13 cellular contexts compared by ENCODE assay signal in genomic region chr7:125355899-125356298, GRCh38.
A peak's percentile ranks its signal among the peaks of the same experiment; 100 is the strongest.
DNase-seq lines count a peak whose midpoint lies in the region; ATAC-seq and TF ChIP-seq lines count a peak whose summit lies in the region.
"Had no signal": no experiment of that assay in that cellular context is flagged by ENCODE, and none has a peak within 500 bp of the region (broad histone marks: within the 10 kb centered on the region; RNA-seq: fewer than 3 reads in every experiment).

No MANE protein-coding gene starts in this region.

- POLR2A ChIA-PET in SK-N-SH (lab: Yijun Ruan, JAX) (no interaction called here), Caco-2 (lab: Charles Lee) (no interaction called here)

- TF ChIP-seq CTCF in SK-N-SH (IDR thresholded peaks at IDR 0.05) (no peak), Caco-2 (IDR thresholded peaks at IDR 0.05; ENCODE audit: insufficient read depth in 1 of 2, low read depth in 1 of 2, low read length in 1 of 2, severe bottlenecking in 1 of 2, unreplicated experiment in 1 of 2) (no peak)

- H3K36me3 ChIP-seq in SK-N-SH (replicated peaks in 1 of 2; ENCODE audit: control insufficient read depth in 1 of 2, insufficient read depth in 2 of 2, low read length in 1 of 2) = no peaks in the 10 kb centered on the region
- no peaks in the 10 kb centered on the region for H3K36me3 ChIP-seq in Caco-2 (ENCODE audit: control insufficient read depth, insufficient read depth, low read length)
- H3K36me3 ChIP-seq: spleen had no signal

- no peaks in the 10 kb centered on the region for H3F3A ChIP-seq in SK-N-SH (replicated peaks; ENCODE audit: insufficient read depth)

- H3K79me2 ChIP-seq in SK-N-SH (ENCODE audit: insufficient read depth) = no peaks in the 10 kb centered on the region

- no peaks in the 10 kb centered on the region for H3K9me2 ChIP-seq in SK-N-SH

- no TSS peak for BruUV-seq in Caco-2 (replicated peaks; lab: Mats Ljungman, UMichigan)

- no peaks in the 10 kb centered on the region for H4K20me1 ChIP-seq in SK-N-SH (ENCODE audit: insufficient read depth)

- H3K27me3 ChIP-seq in SK-N-SH (ENCODE audit: insufficient read depth) (no peaks in the 10 kb centered on the region), Caco-2 (replicated peaks; ENCODE audit: control insufficient read depth, insufficient read depth, low read length) (no peaks in the 10 kb centered on the region)
- H3K27me3 ChIP-seq: spleen had no signal

- WGBS in SK-N-SH (ENCODE audit: low lambda C conversion rate) = 38% methylated on average over 6 of the region's 6 CpGs

- H2AFZ ChIP-seq in SK-N-SH (ENCODE audit: low read depth) = 0 out of 2 replicates have a peak overlapping the region, but pooled peaks have one; percentile 49

- H3K4me1 Mint-ChIP-seq in stimulated activated memory B cell treated with anti-CD40 and anti-IgM and Interleukin-4, amounts not matched to agents 10 μg/mL and 1 μg/mL and 100 μg/mL, for 72 hours = peaks cover 7% of the 10 kb centered on the region
- H3K4me1 Mint-ChIP-seq in Caco-2 (ENCODE audit: low read depth, unreplicated experiment) = no peaks in the 10 kb centered on the region
- H3K4me1 Mint-ChIP-seq: central memory CD8-positive, alpha-beta T cell had no signal

- H3K4me2 ChIP-seq in SK-N-SH = no peak overlapping the region

- H3K27ac Mint-ChIP-seq in stimulated activated memory B cell treated with anti-CD40 and anti-IgM and Interleukin-4, amounts not matched to agents 10 μg/mL and 1 μg/mL and 100 μg/mL, for 72 hours = no peak overlapping the region
- no peak overlapping the region for H3K27ac Mint-ChIP-seq in Caco-2 (ENCODE audit: unreplicated experiment)

- no peaks in the 10 kb centered on the region for H3K36me3 Mint-ChIP-seq in stimulated activated memory B cell treated with anti-CD40 and anti-IgM and Interleukin-4, amounts not matched to agents 10 μg/mL and 1 μg/mL and 100 μg/mL, for 72 hours
- no peaks in the 10 kb centered on the region for H3K36me3 Mint-ChIP-seq in Caco-2 (ENCODE audit: insufficient read depth, unreplicated experiment)

- CTCF ChIA-PET in SK-N-SH (lab: Yijun Ruan, JAX) = no interaction called here
- CTCF ChIA-PET in Caco-2 (lab: Charles Lee) = no interaction called here

- H3K9ac ChIP-seq in SK-N-SH = no peak overlapping the region

- H3K4me3 Mint-ChIP-seq in stimulated activated memory B cell treated with anti-CD40 and anti-IgM and Interleukin-4, amounts not matched to agents 10 μg/mL and 1 μg/mL and 100 μg/mL, for 72 hours = no peak overlapping the region
- H3K4me3 Mint-ChIP-seq in Caco-2 (ENCODE audit: unreplicated experiment) = no peak overlapping the region
- H3K4me3 Mint-ChIP-seq: central memory CD8-positive, alpha-beta T cell had no signal

- no peaks in the 10 kb centered on the region for H3K27me3 Mint-ChIP-seq in stimulated activated memory B cell treated with anti-CD40 and anti-IgM and Interleukin-4, amounts not matched to agents 10 μg/mL and 1 μg/mL and 100 μg/mL, for 72 hours
- no peaks in the 10 kb centered on the region for H3K27me3 Mint-ChIP-seq in Caco-2 (ENCODE audit: insufficient read depth, unreplicated experiment)
- H3K27me3 Mint-ChIP-seq: central memory CD8-positive, alpha-beta T cell had no signal

- H3K4me1 ChIP-seq in SK-N-SH (ENCODE audit: control insufficient read depth in 1 of 2, insufficient read depth in 2 of 2, low read depth in 1 of 2, low read length in 1 of 2) (peaks cover 0 to 4% of the 10 kb centered on the region in 2 experiments; a peak in 1 of 4 replicates), Caco-2 (no peaks in the 10 kb centered on the region)
- H3K4me1 ChIP-seq: spleen had no signal

- no peak for TF ChIP-seq RAD21 in SK-N-SH (IDR thresholded peaks at IDR 0.05; ENCODE audit: low read length)

- H3K27ac ChIP-seq in SK-N-SH (ENCODE audit: low read depth in 2 of 2, low read length in 1 of 2) = no peak overlapping the region
- H3K27ac ChIP-seq: spleen had no signal

- intact Hi-C loops in Caco-2 (cut with micrococcal nuclease; ENCODE audit: unreplicated experiment) = no loop called here

- TF ChIP-seq EP300 in SK-N-SH (IDR thresholded peaks at IDR 0.05; ENCODE audit: borderline replicate concordance in 1 of 2, low read depth in 1 of 2, low read length in 1 of 2) = no peak

- DNase-seq in SK-N-SH = no peak
- peak; percentile 6 for DNase-seq in UCSD-AML1 (lab: John Stamatoyannopoulos, UW; ENCODE audit: unreplicated experiment)
- no peak for DNase-seq in NCI-H146 (lab: John Stamatoyannopoulos, UW)
- DNase-seq in Caco-2 = no peak
- DNase-seq: 8988T; activated CD4-positive, alpha-beta T cell treated with anti-CD3 and anti-CD28 coated beads for 4 hours; NCI-H1436 treated with DMSO at 0.1 percent for 48 hours; spleen had no signal

- peaks cover 5% of the 10 kb centered on the region for H3K9me3 Mint-ChIP-seq in stimulated activated memory B cell treated with anti-CD40 and anti-IgM and Interleukin-4, amounts not matched to agents 10 μg/mL and 1 μg/mL and 100 μg/mL, for 72 hours
- no peaks in the 10 kb centered on the region for H3K9me3 Mint-ChIP-seq in Caco-2 (ENCODE audit: unreplicated experiment)

- ATAC-seq in SK-N-SH treated with all-trans-retinoic acid at 6 μM for 48 hours (no peak), HG03196 (IDR thresholded peaks at IDR 0.05; ENCODE audit: unreplicated experiment) (peak; percentile 53), HG03139 (IDR thresholded peaks at IDR 0.05; ENCODE audit: unreplicated experiment) (no peak)
- peak; percentile 82 for ATAC-seq in stimulated activated memory B cell treated with anti-CD40 and anti-IgM and Interleukin-4, amounts not matched to agents 10 μg/mL and 1 μg/mL and 100 μg/mL, for 72 hours

- H3K9me3 ChIP-seq in SK-N-SH (no peaks in the 10 kb centered on the region), Caco-2 (no peaks in the 10 kb centered on the region; the same call in 1 of the 2 replicates)

- H3K4me3 ChIP-seq in SK-N-SH (ENCODE audit: low read depth in 2 of 2, low read length in 1 of 2) (no peak overlapping the region), Caco-2 (ENCODE audit: low read depth, low read length) (no peak overlapping the region)
- H3K4me3 ChIP-seq: spleen had no signal

TF ChIP-seq in SK-N-SH, 30 proteins besides CTCF, POLR2A, EP300 and RAD21 (continues in another document):
- TF ChIP-seq NFIC (IDR thresholded peaks at IDR 0.05; ENCODE audit: borderline replicate concordance) (no peak), REST (IDR thresholded peaks at IDR 0.05; ENCODE audit: low read depth, low read length) (no peak), TEAD4 (IDR thresholded peaks at IDR 0.05; ENCODE audit: borderline replicate concordance, insufficient read depth) (no peak)

TF ChIP-seq in SK-N-SH treated with all-trans-retinoic acid at 6 μM for 48 hours, 23 proteins besides CTCF, POLR2A, EP300 and RAD21 (continues in another document):
- TF ChIP-seq CREB5 (CRISPR knock-in tag; IDR thresholded peaks at IDR 0.05; ENCODE audit: low read depth) = no peak
- TF ChIP-seq PPARA (CRISPR knock-in tag; IDR thresholded peaks at IDR 0.05; ENCODE audit: borderline replicate concordance) = no peak
- no peak for TF ChIP-seq SNAI2 (CRISPR knock-in tag; IDR thresholded peaks at IDR 0.05)
- no peak for TF ChIP-seq ESRRG (CRISPR knock-in tag; IDR thresholded peaks at IDR 0.05)
- no peak for TF ChIP-seq TCF4 (CRISPR knock-in tag; IDR thresholded peaks at IDR 0.05; ENCODE audit: borderline replicate concordance)
- TF ChIP-seq POU6F1 (CRISPR knock-in tag; IDR thresholded peaks at IDR 0.05; ENCODE audit: borderline replicate concordance, low read depth) = no peak
- TF ChIP-seq BACH2 (CRISPR knock-in tag; IDR thresholded peaks at IDR 0.05; ENCODE audit: borderline replicate concordance) = no peak
- no peak for TF ChIP-seq PATZ1 (CRISPR knock-in tag; IDR thresholded peaks at IDR 0.05; ENCODE audit: borderline replicate concordance)
- no peak for TF ChIP-seq ZNF8 (CRISPR knock-in tag; IDR thresholded peaks at IDR 0.05)
- no peak for TF ChIP-seq RARB (CRISPR knock-in tag; IDR thresholded peaks at IDR 0.05)
- no peak for TF ChIP-seq ZNF565 (CRISPR knock-in tag; conservative IDR thresholded peaks at IDR 0.05; ENCODE audit: low read depth)
- no peak for TF ChIP-seq ARNTL (CRISPR knock-in tag; IDR thresholded peaks at IDR 0.05; ENCODE audit: borderline replicate concordance, low read depth)

Comparison
In these comparisons a context has a peak if more than half of its experiments do, and no peak if none do; other contexts are left out.
1. ATAC-seq: peak in HG03196 (single experiment) and stimulated activated memory B cell treated with anti-CD40 and anti-IgM and Interleukin-4, amounts not matched to agents 10 μg/mL and 1 μg/mL and 100 μg/mL, for 72 hours (single experiment); none in SK-N-SH treated with all-trans-retinoic acid at 6 μM for 48 hours (single experiment) and HG03139 (single experiment).